1 cellular context compared by ENCODE assay signal in the genomic region with DNA sequence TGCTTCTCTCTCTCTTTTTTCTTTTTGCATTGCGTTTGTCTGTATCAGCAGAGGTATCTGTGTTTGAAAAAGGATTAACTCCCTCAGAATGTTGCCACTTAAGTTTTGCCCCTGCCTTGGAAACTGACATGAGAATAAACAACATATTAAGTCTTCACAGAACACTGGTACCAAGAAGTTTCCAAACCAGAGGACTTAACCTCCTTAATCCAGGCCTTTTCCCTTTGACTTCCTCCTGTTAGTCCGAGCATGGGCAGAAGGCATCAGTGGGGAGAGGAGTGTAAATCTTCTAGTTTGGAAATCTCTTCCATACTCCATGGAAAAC.
TF ChIP-seq lines count a peak whose summit lies in the region.

No MANE protein-coding gene starts in this region.

TF ChIP-seq in HEK293, 187 proteins besides CTCF, POLR2A, EP300 and RAD21 (continued from another document):
- TF ChIP-seq, protein P1, sequence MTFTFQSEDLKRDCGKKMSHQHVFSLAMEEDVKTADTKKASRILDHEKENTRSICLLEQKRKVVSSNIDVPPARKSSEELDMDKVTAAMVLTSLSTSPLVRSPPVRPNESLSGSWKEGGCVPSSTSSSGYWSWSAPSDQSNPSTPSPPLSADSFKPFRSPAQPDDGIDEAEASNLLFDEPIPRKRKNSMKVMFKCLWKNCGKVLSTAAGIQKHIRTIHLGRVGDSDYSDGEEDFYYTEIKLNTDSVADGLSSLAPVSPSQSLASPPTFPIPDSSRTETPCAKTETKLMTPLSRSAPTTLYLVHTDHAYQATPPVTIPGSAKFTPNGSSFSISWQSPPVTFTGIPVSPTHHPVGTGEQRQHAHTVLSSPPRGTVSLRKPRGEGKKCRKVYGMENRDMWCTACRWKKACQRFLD (tag by site-specific recombination; IDR thresholded peaks at IDR 0.05): no peak
- TF ChIP-seq TRIM28 (IDR thresholded peaks at IDR 0.05; ENCODE audit: borderline replicate concordance, low read length): 0 out of 2 replicates have a peak, but pooled peaks have one; percentile 1
- no peak for TF ChIP-seq ZBTB1 (tag by site-specific recombination; IDR thresholded peaks at IDR 0.05)
- no peak for TF ChIP-seq ZNF549 (tag by site-specific recombination; IDR thresholded peaks at IDR 0.05)
- TF ChIP-seq ZNF707 (tag by site-specific recombination; IDR thresholded peaks at IDR 0.05): no peak
- TF ChIP-seq KLF7 (tag by site-specific recombination; IDR thresholded peaks at IDR 0.05; ENCODE audit: borderline replicate concordance): no peak
- no peak for TF ChIP-seq ZNF529 (tag by site-specific recombination; IDR thresholded peaks at IDR 0.05; ENCODE audit: insufficient replicate concordance)
- TF ChIP-seq SALL2 (tag by site-specific recombination; IDR thresholded peaks at IDR 0.05; ENCODE audit: borderline replicate concordance): no peak
- TF ChIP-seq ZNF366 (tag by site-specific recombination; conservative IDR thresholded peaks at IDR 0.05): no peak
- TF ChIP-seq ZNF623 (tag by site-specific recombination; IDR thresholded peaks at IDR 0.05): no peak
- TF ChIP-seq, protein P2, sequence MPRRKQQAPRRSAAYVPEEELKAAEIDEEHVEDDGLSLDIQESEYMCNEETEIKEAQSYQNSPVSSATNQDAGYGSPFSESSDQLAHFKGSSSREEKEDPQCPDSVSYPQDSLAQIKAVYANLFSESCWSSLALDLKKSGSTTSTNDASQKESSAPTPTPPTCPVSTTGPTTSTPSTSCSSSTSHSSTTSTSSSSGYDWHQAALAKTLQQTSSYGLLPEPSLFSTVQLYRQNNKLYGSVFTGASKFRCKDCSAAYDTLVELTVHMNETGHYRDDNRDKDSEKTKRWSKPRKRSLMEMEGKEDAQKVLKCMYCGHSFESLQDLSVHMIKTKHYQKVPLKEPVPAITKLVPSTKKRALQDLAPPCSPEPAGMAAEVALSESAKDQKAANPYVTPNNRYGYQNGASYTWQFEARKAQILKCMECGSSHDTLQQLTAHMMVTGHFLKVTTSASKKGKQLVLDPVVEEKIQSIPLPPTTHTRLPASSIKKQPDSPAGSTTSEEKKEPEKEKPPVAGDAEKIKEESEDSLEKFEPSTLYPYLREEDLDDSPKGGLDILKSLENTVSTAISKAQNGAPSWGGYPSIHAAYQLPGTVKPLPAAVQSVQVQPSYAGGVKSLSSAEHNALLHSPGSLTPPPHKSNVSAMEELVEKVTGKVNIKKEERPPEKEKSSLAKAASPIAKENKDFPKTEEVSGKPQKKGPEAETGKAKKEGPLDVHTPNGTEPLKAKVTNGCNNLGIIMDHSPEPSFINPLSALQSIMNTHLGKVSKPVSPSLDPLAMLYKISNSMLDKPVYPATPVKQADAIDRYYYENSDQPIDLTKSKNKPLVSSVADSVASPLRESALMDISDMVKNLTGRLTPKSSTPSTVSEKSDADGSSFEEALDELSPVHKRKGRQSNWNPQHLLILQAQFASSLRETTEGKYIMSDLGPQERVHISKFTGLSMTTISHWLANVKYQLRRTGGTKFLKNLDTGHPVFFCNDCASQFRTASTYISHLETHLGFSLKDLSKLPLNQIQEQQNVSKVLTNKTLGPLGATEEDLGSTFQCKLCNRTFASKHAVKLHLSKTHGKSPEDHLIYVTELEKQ (tag by site-specific recombination; IDR thresholded peaks at IDR 0.05; ENCODE audit: borderline replicate concordance): no peak
TF ChIP-seq in HEK293: peak in this region for 2.
